19 cellular contexts compared by ENCODE assay signal in the genomic region with DNA sequence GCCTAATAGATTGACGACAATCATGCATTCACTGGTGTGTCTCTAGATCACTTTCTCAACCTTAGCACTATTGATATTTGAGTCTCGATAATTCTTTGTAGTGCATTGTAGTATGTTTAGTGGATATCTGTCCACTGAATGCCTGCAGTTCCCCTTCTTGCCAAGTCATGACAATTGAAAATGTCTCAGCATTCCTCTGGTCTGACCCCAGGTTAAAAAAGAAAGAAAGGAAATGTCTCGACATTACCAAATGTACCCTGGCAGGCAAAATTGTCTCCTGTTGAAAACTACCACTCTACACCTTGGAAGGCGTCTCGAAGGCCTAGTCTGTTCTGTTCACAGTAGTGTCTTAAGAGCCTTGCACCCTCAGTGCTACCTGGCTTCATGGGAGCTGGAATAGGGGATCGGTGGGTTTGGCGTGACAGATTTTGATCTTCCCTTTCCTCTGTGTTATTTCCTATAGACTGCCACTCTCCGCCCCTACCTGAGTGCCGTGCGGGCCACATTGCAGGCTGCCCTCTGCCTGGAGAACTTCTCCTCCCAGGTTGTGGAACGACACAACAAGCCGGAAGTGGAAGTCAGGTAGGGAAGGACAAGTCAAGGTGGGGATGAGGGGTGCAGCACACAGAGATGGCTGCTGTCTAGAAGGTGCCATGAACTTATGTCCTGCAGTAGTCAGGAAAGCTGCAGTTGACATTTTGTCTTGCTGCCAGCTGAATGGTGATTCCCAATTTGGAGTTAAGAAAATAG. TPM values are rescaled to one million over a fixed set of nuclear protein-coding genes. Genes with fewer than 3 reads are reported as not detected.
DNase-seq lines count a peak whose midpoint lies in the region; ATAC-seq and TF ChIP-seq lines count a peak whose summit lies in the region.
"Had no signal": no experiment of that assay in that cellular context is flagged by ENCODE, and none has a peak within 500 bp of the region (broad histone marks: within the 10 kb centered on the region; RNA-seq: fewer than 3 reads in every experiment).

No MANE protein-coding gene starts in this region.

- H3K36me3 Mint-ChIP-seq in CD14-positive monocyte = peaks cover 45 to 74% of the 10 kb centered on the region in 2 donors
- H3K36me3 Mint-ChIP-seq in activated CD4-positive, alpha-beta memory T cell treated with anti-CD3 and anti-CD28 coated beads, Interleukin-2, amount 10 ng/mL, durations not matched to agents 7 days and 5 days (ENCODE audit: low read depth) = peaks cover 69% of the 10 kb centered on the region
- H3K36me3 Mint-ChIP-seq in glutamatergic neuron (ENCODE audit: unreplicated experiment) = no peaks in the 10 kb centered on the region

- ATAC-seq in HG02642 (IDR thresholded peaks at IDR 0.05; ENCODE audit: poor library complexity, unreplicated experiment) = no peak
- ATAC-seq: activated T-cell treated with anti-CD3 and anti-CD28 coated beads, Interleukin-2, amount 50 U/mL, for 4 hours; left colon; Panc1 had no signal

- POLR2A ChIA-PET in activated CD4-positive, alpha-beta memory T cell treated with anti-CD3 and anti-CD28 coated beads, Interleukin-2, amount 10 ng/mL, durations not matched to agents 7 days and 5 days (lab: Charles Lee) = interaction anchor here (0.5 to 8.7 kb wide), 4 partner anchors 9 to 523 kb away, joined by 3 to 137 read pairs (median 3); a partner anchor contains a TSS

- peaks cover 0 to 3% (median 0%) of the 10 kb centered on the region in 7 donors for H3K9me3 Mint-ChIP-seq in CD14-positive monocyte
- no peaks in the 10 kb centered on the region for H3K9me3 Mint-ChIP-seq in activated CD4-positive, alpha-beta memory T cell treated with anti-CD3 and anti-CD28 coated beads, Interleukin-2, amount 10 ng/mL, durations not matched to agents 7 days and 5 days
- H3K9me3 Mint-ChIP-seq in glutamatergic neuron (ENCODE audit: unreplicated experiment) = peaks cover 10% of the 10 kb centered on the region
- H3K9me3 Mint-ChIP-seq: activated T-cell treated with anti-CD3 and anti-CD28 coated beads, Interleukin-2, amount 50 U/mL, for 4 hours; endodermal cell; neural crest cell; stimulated activated naive CD8-positive, alpha-beta T cell treated with anti-CD3 and anti-CD28 coated beads, Interleukin-15, Interleukin-2, amounts not matched to agents 100 ng/mL and 50 ng/mL, for 24 hours; T-helper 2 cell treated with Interferon-gamma antibody and Interleukin-4, amounts not matched to agents 5 μg/mL and 100 μg/mL, for 36 hours had no signal

- no peak overlapping the region for H3K4me3 Mint-ChIP-seq in CD14-positive monocyte
- H3K4me3 Mint-ChIP-seq in activated CD4-positive, alpha-beta memory T cell treated with anti-CD3 and anti-CD28 coated beads, Interleukin-2, amount 10 ng/mL, durations not matched to agents 7 days and 5 days = no peak overlapping the region
- no peak overlapping the region for H3K4me3 Mint-ChIP-seq in glutamatergic neuron (ENCODE audit: unreplicated experiment)
- H3K4me3 Mint-ChIP-seq: activated T-cell treated with anti-CD3 and anti-CD28 coated beads, Interleukin-2, amount 50 U/mL, for 4 hours; endodermal cell; stimulated activated naive CD8-positive, alpha-beta T cell treated with anti-CD3 and anti-CD28 coated beads, Interleukin-15, Interleukin-2, amounts not matched to agents 100 ng/mL and 50 ng/mL, for 24 hours; T-helper 2 cell treated with Interferon-gamma antibody and Interleukin-4, amounts not matched to agents 5 μg/mL and 100 μg/mL, for 36 hours had no signal

- DNase-seq in CD14-positive monocyte (ENCODE audit: low spot score) = no peak
- DNase-seq in activated CD4-positive, alpha-beta memory T cell treated with anti-CD3 and anti-CD28 coated beads, Interleukin-2, amount 10 ng/mL, durations not matched to agents 7 days and 5 days = no peak
- DNase-seq in glutamatergic neuron = no peak
- no peak for DNase-seq in SKM-1 treated with dmso at 0.1 percent for 144 hours (lab: John Stamatoyannopoulos, UW; ENCODE audit: unreplicated experiment)
- DNase-seq in superior temporal gyrus (ENCODE audit: extremely low spot score) = no peak
- DNase-seq: activated T-cell treated with anti-CD3 and anti-CD28 coated beads, Interleukin-2, amount 50 U/mL, for 4 hours; brain microvascular endothelial cell; DMS 273 treated with DMSO at 0.1 percent for 48 hours; endodermal cell; left colon; NCI-H510A; NK-92 treated with Interleukin-12 subunit alpha and Interleukin-12 subunit beta, amount 100 ng/mL, for 24 hours; small intestine had no signal

- H3K27me3 Mint-ChIP-seq in CD14-positive monocyte (ENCODE audit: low read depth in 3 of 3) (peaks cover 0 to 1% (median 0%) of the 10 kb centered on the region in 3 donors), glutamatergic neuron (ENCODE audit: unreplicated experiment) (peaks cover 9% of the 10 kb centered on the region)
- H3K27me3 Mint-ChIP-seq in activated CD4-positive, alpha-beta memory T cell treated with anti-CD3 and anti-CD28 coated beads, Interleukin-2, amount 10 ng/mL, durations not matched to agents 7 days and 5 days = no peaks in the 10 kb centered on the region
- H3K27me3 Mint-ChIP-seq: stimulated activated naive CD8-positive, alpha-beta T cell treated with anti-CD3 and anti-CD28 coated beads, Interleukin-15, Interleukin-2, amounts not matched to agents 100 ng/mL and 50 ng/mL, for 24 hours had no signal

- H3K27ac Mint-ChIP-seq in CD14-positive monocyte (peak overlapping the region in 5 of 7 donors; percentile 38 to 76 (median 43)), glutamatergic neuron (ENCODE audit: unreplicated experiment) (peak overlapping the region; percentile 22)
- peak overlapping the region; percentile 10 for H3K27ac Mint-ChIP-seq in activated CD4-positive, alpha-beta memory T cell treated with anti-CD3 and anti-CD28 coated beads, Interleukin-2, amount 10 ng/mL, durations not matched to agents 7 days and 5 days
- H3K27ac Mint-ChIP-seq: endodermal cell; stimulated activated naive CD8-positive, alpha-beta T cell treated with anti-CD3 and anti-CD28 coated beads, Interleukin-15, Interleukin-2, amounts not matched to agents 100 ng/mL and 50 ng/mL, for 24 hours; T-helper 2 cell treated with Interferon-gamma antibody and Interleukin-4, amounts not matched to agents 5 μg/mL and 100 μg/mL, for 36 hours had no signal

- TF ChIP-seq CTCF in CD14-positive monocyte (IDR thresholded peaks at IDR 0.05) = no peak
- no peak for TF ChIP-seq CTCF in glutamatergic neuron (IDR thresholded peaks at IDR 0.05; ENCODE audit: partially characterized antibody, unreplicated experiment)

- intact Hi-C loops in CD14-positive monocyte (cut with micrococcal nuclease) = loop anchor here in 1 of 2 donors (10.0 kb wide), 2 partner anchors 47 to 153 kb away; a partner anchor contains a TSS

- H3K4me1 Mint-ChIP-seq in CD14-positive monocyte (peaks cover 22% of the 10 kb centered on the region), glutamatergic neuron (ENCODE audit: low read depth, unreplicated experiment) (peaks cover 2% of the 10 kb centered on the region)
- H3K4me1 Mint-ChIP-seq in activated CD4-positive, alpha-beta memory T cell treated with anti-CD3 and anti-CD28 coated beads, Interleukin-2, amount 10 ng/mL, durations not matched to agents 7 days and 5 days = peaks cover 37% of the 10 kb centered on the region

- CTCF ChIA-PET in activated CD4-positive, alpha-beta memory T cell treated with anti-CD3 and anti-CD28 coated beads, Interleukin-2, amount 10 ng/mL, durations not matched to agents 7 days and 5 days (lab: Charles Lee) = interaction anchor here (0.7 to 1.0 kb wide), 3 partner anchors 10 to 104 kb away, joined by 3 to 4 read pairs (median 3); no protein-coding TSS in a partner anchor

RNA-seq across cellular contexts. Expression of a gene that starts 4.5 kb away (rescaled TPM):
- polyA plus RNA-seq in CD14-positive monocyte = 100 to 1,000 TPM; 389 to 390 TPM
- total RNA-seq in activated CD4-positive, alpha-beta memory T cell treated with anti-CD3 and anti-CD28 coated beads, Interleukin-2, amount 10 ng/mL, durations not matched to agents 7 days and 5 days = 100 to 1,000 TPM; 255 to 266 TPM
- 164 TPM for total RNA-seq in glutamatergic neuron (ENCODE audit: unreplicated experiment)

RNA-seq across cellular contexts. Expression of a gene that starts 5.1 kb away (rescaled TPM):
- polyA plus RNA-seq in CD14-positive monocyte = 10 to 100 TPM; 36.1 to 46.9 TPM
- 10 to 100 TPM; 88.1 to 88.3 TPM for total RNA-seq in activated CD4-positive, alpha-beta memory T cell treated with anti-CD3 and anti-CD28 coated beads, Interleukin-2, amount 10 ng/mL, durations not matched to agents 7 days and 5 days
- total RNA-seq in glutamatergic neuron (ENCODE audit: unreplicated experiment) = 59.1 TPM

RNA-seq across cellular contexts. Expression of a gene that starts 12.7 kb away (rescaled TPM):
- 1 to 10 TPM; 1.1 to 1.8 TPM for polyA plus RNA-seq in CD14-positive monocyte
- 10 to 100 TPM; 50.8 to 59.0 TPM for total RNA-seq in activated CD4-positive, alpha-beta memory T cell treated with anti-CD3 and anti-CD28 coated beads, Interleukin-2, amount 10 ng/mL, durations not matched to agents 7 days and 5 days
- total RNA-seq in glutamatergic neuron (ENCODE audit: unreplicated experiment) = 45.7 TPM

RNA-seq across cellular contexts. Expression of a gene that starts 27.6 kb away (rescaled TPM):
- polyA plus RNA-seq in CD14-positive monocyte = 100 to 1,000 TPM; 118 to 137 TPM
- total RNA-seq in activated CD4-positive, alpha-beta memory T cell treated with anti-CD3 and anti-CD28 coated beads, Interleukin-2, amount 10 ng/mL, durations not matched to agents 7 days and 5 days = 10 to 100 TPM; 18.5 to 20.2 TPM
- total RNA-seq in glutamatergic neuron (ENCODE audit: unreplicated experiment) = 8.2 TPM
- total RNA-seq: G401 had no signal

RNA-seq across cellular contexts. Expression of a gene that starts 46.4 kb away (rescaled TPM):
- 10 to 100 TPM; 42.6 to 51.5 TPM for polyA plus RNA-seq in CD14-positive monocyte
- total RNA-seq in activated CD4-positive, alpha-beta memory T cell treated with anti-CD3 and anti-CD28 coated beads, Interleukin-2, amount 10 ng/mL, durations not matched to agents 7 days and 5 days = 10 to 100 TPM; 51.5 to 53.6 TPM
- total RNA-seq in glutamatergic neuron (ENCODE audit: unreplicated experiment) = 81.7 TPM
